Comparison of ENCODE assay signal across 1 cellular context in the genomic region with DNA sequence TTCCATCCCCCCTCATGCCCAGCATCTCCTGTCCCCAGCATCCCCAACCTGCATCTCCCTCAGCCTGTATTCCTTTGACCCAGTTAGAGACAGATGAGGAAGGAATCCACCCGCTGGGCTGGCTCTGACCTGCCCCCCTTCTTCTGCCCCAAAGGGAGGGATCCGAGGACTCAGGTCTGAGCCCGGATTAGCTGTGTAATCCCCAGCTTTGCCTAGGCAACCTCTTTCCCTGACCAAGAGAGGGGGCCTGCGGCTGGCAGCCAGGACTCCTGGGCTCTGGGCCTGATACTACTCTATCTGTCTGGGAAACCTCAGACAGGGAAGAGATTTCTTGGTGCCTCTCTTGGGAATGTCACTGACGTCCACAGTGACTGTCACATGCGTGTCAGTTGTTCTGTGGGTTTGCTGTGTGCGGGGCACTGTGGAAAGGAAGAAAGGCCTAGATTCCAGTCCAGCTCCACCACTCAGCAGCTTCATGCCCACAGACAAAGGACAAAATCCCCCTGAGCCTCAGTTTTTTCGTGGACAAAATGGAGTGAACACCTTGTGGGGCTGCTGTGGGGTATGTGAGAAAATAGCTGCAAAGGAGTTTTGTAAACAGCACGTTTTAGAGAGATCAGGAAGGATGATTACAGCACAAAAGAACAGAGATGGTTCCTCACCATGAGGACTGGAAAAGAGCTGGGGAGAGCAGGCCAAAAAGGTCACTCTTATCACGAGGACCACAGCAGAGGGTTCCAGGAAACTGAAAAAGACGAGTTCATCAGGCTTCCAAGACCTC.
A peak's percentile ranks its signal among the peaks of the same experiment; 100 is the strongest.
TF ChIP-seq lines count a peak whose summit lies in the region.

No MANE protein-coding gene starts in this region.

TF ChIP-seq in HepG2, 621 proteins besides CTCF, POLR2A, EP300 and RAD21:
- TF ChIP-seq, protein P1, sequence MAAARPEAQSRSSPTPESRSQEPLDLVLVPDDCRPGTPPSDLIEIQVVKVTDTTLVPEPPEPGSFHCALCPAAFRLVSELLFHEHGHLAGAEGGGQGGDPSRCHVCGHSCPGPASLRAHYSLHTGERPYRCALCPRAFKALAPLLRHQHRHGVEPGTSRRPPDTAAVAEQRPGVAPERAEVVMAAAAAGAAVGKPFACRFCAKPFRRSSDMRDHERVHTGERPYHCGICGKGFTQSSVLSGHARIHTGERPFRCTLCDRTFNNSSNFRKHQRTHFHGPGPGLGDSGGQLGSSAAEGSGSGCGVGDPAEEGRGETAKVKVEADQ (CRISPR knock-in tag; IDR thresholded peaks at IDR 0.05; ENCODE audit: borderline replicate concordance) = 0 out of 2 replicates have a peak, but pooled peaks have one; percentile 6
- TF ChIP-seq ATRX (CRISPR knock-in tag; IDR thresholded peaks at IDR 0.05; ENCODE audit: borderline replicate concordance) = no peak
